18 cellular contexts compared by ENCODE assay signal in the genomic region with DNA sequence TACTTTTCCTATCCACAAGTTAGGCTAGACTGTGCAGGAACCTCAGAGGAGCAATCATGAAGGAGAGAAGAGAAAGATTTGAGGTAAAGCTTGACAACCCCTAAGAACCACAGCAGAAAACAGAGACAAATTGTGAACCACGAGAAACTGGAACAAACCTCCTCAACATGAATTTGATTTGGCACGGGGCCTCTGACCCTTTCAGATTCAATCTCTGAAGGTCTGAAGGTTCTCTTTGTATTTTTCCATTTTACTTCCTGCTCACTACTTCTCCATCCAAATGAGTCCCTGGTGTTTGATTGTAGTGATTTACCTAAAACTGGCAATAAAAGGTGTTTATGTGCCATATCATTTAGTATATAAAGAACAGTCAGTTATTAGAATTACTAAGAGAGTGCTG.
A peak's percentile ranks its signal among the peaks of the same experiment; 100 is the strongest.
DNase-seq lines count a peak whose midpoint lies in the region; ATAC-seq and TF ChIP-seq lines count a peak whose summit lies in the region.
"Had no signal": no experiment of that assay in that cellular context is flagged by ENCODE, and none has a peak within 500 bp of the region (broad histone marks: within the 10 kb centered on the region; RNA-seq: fewer than 3 reads in every experiment).

No MANE protein-coding gene starts in this region.

- H3K27me3 ChIP-seq in dorsolateral prefrontal cortex (no peaks in the 10 kb centered on the region), stomach (no peaks in the 10 kb centered on the region)
- H3K27me3 ChIP-seq: BE2C, SJCRH30 had no signal

- H3K9me3 ChIP-seq in stomach = no peaks in the 10 kb centered on the region
- H3K9me3 ChIP-seq: BE2C, SJCRH30 had no signal

- peak; percentile 62 for DNase-seq in G401 (ENCODE audit: low spot score)
- DNase-seq in NCI-H2196 treated with DMSO at 0.1 percent for 48 hours (lab: John Stamatoyannopoulos, UW; ENCODE audit: unreplicated experiment) = peak; percentile 10
- DNase-seq in dorsolateral prefrontal cortex = no peak
- DNase-seq in stomach = peak; percentile 55
- DNase-seq in HuH-7 (ENCODE audit: low spot score) = no peak
- DNase-seq in NCI-H1436 (lab: John Stamatoyannopoulos, UW) = no peak
- DNase-seq: BE2C; DMS79 treated with DMSO at 0.1 percent for 48 hours; GOT3; KBM-7; MM.1S; NCI-H1048; NK-92 treated with Interleukin-12 subunit alpha and Interleukin-12 subunit beta, amount 100 ng/mL, for 24 hours; T-helper 1 cell had no signal

- no peaks in the 10 kb centered on the region for H3K36me3 ChIP-seq in stomach
- H3K36me3 ChIP-seq: BE2C, SJCRH30 had no signal

- intact Hi-C loops in dorsolateral prefrontal cortex (cut with DNase I) = no loop called here
- intact Hi-C loops in stomach (cut with DNase I; ENCODE audit: low total_unique reads) = no loop called here

- ATAC-seq in GM21619 (IDR thresholded peaks at IDR 0.05; ENCODE audit: unreplicated experiment) = no peak
- ATAC-seq: HepG2 had no signal

- in situ Hi-C loops in G401 (cut with HindIII; ENCODE audit: low sequenced_read_pairs) = no loop called here

- H3K27ac ChIP-seq in dorsolateral prefrontal cortex (peak overlapping the region in 41 of 59 donors; percentile 1 to 88 (median 59)), stomach (peak overlapping the region in 3 of 5 donors; percentile 29 to 73 (median 57))
- H3K27ac ChIP-seq: HL-60, SJCRH30 had no signal

- TF ChIP-seq EP300 in stomach (IDR thresholded peaks at IDR 0.05) = no peak

- 21 to 61% (median 37%) methylated on average over 2 of the region's 2 CpGs for WGBS in stomach, 5 donors

- peaks cover 0 to 11% (median 7%) of the 10 kb centered on the region in 4 donors for H3K4me1 ChIP-seq in stomach
- H3K4me1 ChIP-seq: BE2C, SJCRH30 had no signal

- TF ChIP-seq CTCF in dorsolateral prefrontal cortex (IDR thresholded peaks at IDR 0.05 in 54 of 56, conservative IDR thresholded peaks at IDR 0.05 in 2 of 56; ENCODE audit: low read depth in 1 of 56, partially characterized antibody in 56 of 56) = no peak
- TF ChIP-seq CTCF in stomach (IDR thresholded peaks at IDR 0.05) = no peak

- no peak overlapping the region for H3K4me3 ChIP-seq in dorsolateral prefrontal cortex
- no peak overlapping the region for H3K4me3 ChIP-seq in stomach
- H3K4me3 ChIP-seq: SJCRH30 had no signal

- no peak for TF ChIP-seq POLR2A in stomach (IDR thresholded peaks at IDR 0.05)

Comparison
In these comparisons a context has a peak if more than half of its experiments do, and no peak if none do; other contexts are left out.
1. DNase-seq: peak in G401 (single experiment), NCI-H2196 treated with DMSO at 0.1 percent for 48 hours (single experiment) and stomach (single experiment); none in dorsolateral prefrontal cortex (0 of 10), HuH-7 (single experiment) and NCI-H1436 (single experiment).